ENCODE assay signal across 20 cellular contexts in the genomic region with DNA sequence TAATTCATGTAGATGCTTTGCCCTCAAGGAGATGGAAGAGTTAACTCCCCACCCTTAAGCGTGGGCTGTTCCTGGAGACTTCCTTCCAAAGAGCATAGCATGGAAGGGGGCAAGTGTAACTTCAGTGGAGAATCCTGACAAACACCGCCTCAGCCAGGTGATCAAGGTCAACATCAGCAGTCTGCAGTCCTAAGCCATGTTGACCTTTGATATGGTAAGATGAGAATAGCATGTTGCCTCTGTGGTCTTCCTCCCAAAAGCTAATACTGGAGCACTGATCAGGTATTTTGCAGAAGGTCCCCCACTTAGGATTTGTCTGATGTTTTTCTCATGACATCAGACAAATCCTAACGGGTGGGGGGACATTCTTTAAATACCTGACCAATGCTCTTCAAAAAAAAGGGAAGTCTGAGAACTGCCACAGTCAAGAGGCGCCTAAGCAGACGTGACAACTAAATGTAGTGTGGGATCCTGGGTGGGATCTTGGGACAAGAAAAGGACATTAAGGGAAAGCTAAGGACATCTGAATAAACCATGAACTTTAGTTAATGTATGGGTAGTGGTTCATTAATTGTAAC.
DNase-seq lines count a peak whose midpoint lies in the region; ATAC-seq, FAIRE-seq and TF ChIP-seq lines count a peak whose summit lies in the region.
"Had no signal": no experiment of that assay in that cellular context is flagged by ENCODE, and none has a peak within 500 bp of the region (broad histone marks: within the 10 kb centered on the region; RNA-seq: fewer than 3 reads in every experiment).

No MANE protein-coding gene starts in this region.

- H3T11ph ChIP-seq in H9 (ENCODE audit: low read length): no peak overlapping the region

- H3K9me3 ChIP-seq in CD8-positive, alpha-beta memory T cell (ENCODE audit: low read length): no peaks in the 10 kb centered on the region
- H3K9me3 ChIP-seq in H9 (ENCODE audit: control insufficient read depth, low read depth, low read length): no peaks in the 10 kb centered on the region
- H3K9me3 ChIP-seq in astrocyte (ENCODE audit: insufficient read depth, low read depth, low read length): no peaks in the 10 kb centered on the region
- H3K9me3 ChIP-seq: gastrocnemius medialis, left lung, ovary had no signal

- H2AFZ ChIP-seq in H9 (ENCODE audit: low read length): no peak overlapping the region
- no peak overlapping the region for H2AFZ ChIP-seq in astrocyte (ENCODE audit: low read depth, low read length)

- no peak overlapping the region for H3K18ac ChIP-seq in H9 (ENCODE audit: insufficient read length, low read depth, low read length)

- peaks cover 84% of the 10 kb centered on the region for H3K4me1 ChIP-seq in CD8-positive, alpha-beta memory T cell (ENCODE audit: insufficient read depth, low read length)
- H3K4me1 ChIP-seq in H9 (ENCODE audit: insufficient read depth, low read length) (peaks cover 8% of the 10 kb centered on the region; the same call in 1 of the 2 replicates), astrocyte (ENCODE audit: insufficient read depth, low read length) (peaks cover 14% of the 10 kb centered on the region)

- H3K4me2 ChIP-seq in H9 (ENCODE audit: insufficient read depth, insufficient read length, low read length) (no peak overlapping the region), astrocyte (ENCODE audit: low read length) (peak overlapping the region; percentile 39)

- no peak overlapping the region for H4K91ac ChIP-seq in H9 (ENCODE audit: insufficient read length, low read depth, low read length)

- no peak overlapping the region for H2BK12ac ChIP-seq in H9 (ENCODE audit: insufficient read length, low read depth, low read length)

- TF ChIP-seq CTCF in H9 (conservative IDR thresholded peaks at IDR 0.05): no peak
- TF ChIP-seq CTCF in astrocyte (IDR thresholded peaks at IDR 0.05; ENCODE audit: insufficient read depth, low read depth, low read length): no peak

- H4K8ac ChIP-seq in H9 (replicated peaks; ENCODE audit: insufficient read length, low read depth, low read length): no peak overlapping the region

- H3K27ac Mint-ChIP-seq in CD8-positive, alpha-beta memory T cell: peak overlapping the region in 5 of 8 donors; percentile 8 to 71 (median 59)
- H3K27ac Mint-ChIP-seq in H9 (peak overlapping the region; percentile 32 to 75 (median 34); a peak in 5 of 7 replicates), astrocyte (ENCODE audit: unreplicated experiment) (peak overlapping the region; percentile 90)
- peak overlapping the region; percentile 30 to 77 (median 52) for H3K27ac Mint-ChIP-seq in naive thymus-derived CD8-positive, alpha-beta T cell
- H3K27ac Mint-ChIP-seq: HFFc6 had no signal

- no peak overlapping the region for H2BK15ac ChIP-seq in H9 (ENCODE audit: low read depth, low read length)

- H3K23ac ChIP-seq in H9 (ENCODE audit: insufficient read length, low read depth, low read length): no peak overlapping the region

- peaks cover 0 to 2% of the 10 kb centered on the region in 2 donors for H3K27me3 Mint-ChIP-seq in CD8-positive, alpha-beta memory T cell
- no peaks in the 10 kb centered on the region for H3K27me3 Mint-ChIP-seq in H9 (ENCODE audit: low read depth)
- H3K27me3 Mint-ChIP-seq in astrocyte (ENCODE audit: low read depth, unreplicated experiment): no peaks in the 10 kb centered on the region
- no peaks in the 10 kb centered on the region for H3K27me3 Mint-ChIP-seq in naive thymus-derived CD8-positive, alpha-beta T cell

- peaks cover 6% of the 10 kb centered on the region for H3K36me3 ChIP-seq in CD8-positive, alpha-beta memory T cell (ENCODE audit: insufficient read depth, low read length)
- no peaks in the 10 kb centered on the region for H3K36me3 ChIP-seq in astrocyte (ENCODE audit: insufficient read depth, low read length)
- H3K36me3 ChIP-seq in H7 (replicated peaks; ENCODE audit: control insufficient read depth, insufficient read depth, low read length): no peaks in the 10 kb centered on the region
- H3K36me3 ChIP-seq: gastrocnemius medialis, left lung, ovary had no signal

- WGBS in H9 (ENCODE audit: extremely low coverage, insufficient read length, low lambda C conversion rate): no CpG with 5 or more reads among the region's 5 CpGs

- H2BK120ac ChIP-seq in H9 (ENCODE audit: low read depth, low read length, poor library complexity, severe bottlenecking): no peak overlapping the region

- no peak overlapping the region for H3K4me3 ChIP-seq in CD8-positive, alpha-beta memory T cell (ENCODE audit: low read length)
- no peak overlapping the region for H3K4me3 ChIP-seq in astrocyte (ENCODE audit: insufficient read depth, low read depth, low read length)
- H3K4me3 ChIP-seq in H7 (ENCODE audit: insufficient read depth, low read depth, low read length): no peak overlapping the region
- H3K4me3 ChIP-seq: gastrocnemius medialis, left lung, ovary had no signal

- H3K9ac ChIP-seq in H9 (ENCODE audit: extremely low read depth, insufficient read length, low read length): no peak overlapping the region
- H3K9ac ChIP-seq in astrocyte (ENCODE audit: low read length): no peak overlapping the region

- peaks cover 85 to 94% (median 89%) of the 10 kb centered on the region in 3 donors for H3K4me1 Mint-ChIP-seq in CD8-positive, alpha-beta memory T cell
- H3K4me1 Mint-ChIP-seq in H9 (peaks cover 49 to 51% of the 10 kb centered on the region in 2 experiments), astrocyte (ENCODE audit: low read depth, unreplicated experiment) (peaks cover 43% of the 10 kb centered on the region)
- H3K4me1 Mint-ChIP-seq in naive thymus-derived CD8-positive, alpha-beta T cell: peaks cover 61 to 94% (median 91%) of the 10 kb centered on the region in 4 donors

- no peak overlapping the region for H2BK20ac ChIP-seq in H9 (ENCODE audit: low read depth, low read length, poor library complexity, severe bottlenecking)

- no peak overlapping the region for H2BK5ac ChIP-seq in H9 (ENCODE audit: insufficient read length, low read length)

- no peak overlapping the region for H3K27ac ChIP-seq in CD8-positive, alpha-beta memory T cell (ENCODE audit: low read depth, low read length)
- H3K27ac ChIP-seq in H9 (ENCODE audit: insufficient read length, low read depth, low read length) (no peak overlapping the region), astrocyte (ENCODE audit: low read depth, low read length) (no peak overlapping the region)
- H3K27ac ChIP-seq: gastrocnemius medialis, left lung, ovary had no signal

- DNase-seq in CD8-positive, alpha-beta memory T cell: no peak
- DNase-seq in H9 (no peak), astrocyte (ENCODE audit: low read depth) (no peak), H7 (no peak), cortex of kidney (lab: John Stamatoyannopoulos, UW) (no peak), HCEC 1CT (no peak)
- DNase-seq in naive thymus-derived CD8-positive, alpha-beta T cell: no peak
- DNase-seq: activated gamma-delta T cell treated with Interleukin-2 at 50 U/mL for 16 hours; gastrocnemius medialis; GDM1; HFFc6; left lung; NCI-H1092 treated with DMSO at 0.1 percent for 48 hours; NCI-H2081 treated with DMSO at 0.1 percent for 48 hours; NCI-H526 treated with DMSO at 0.1 percent for 48 hours; ovary; SIG-M5; stimulated activated CD4-positive, alpha-beta T cell treated with anti-CD3 and anti-CD28 coated beads, Interleukin-1b, Interleukin-23, amount 100 ng/mL, for 48 hours; T-helper 2 cell had no signal

- no peaks in the 10 kb centered on the region for H3K27me3 ChIP-seq in CD8-positive, alpha-beta memory T cell (ENCODE audit: insufficient read depth, low read length, poor library complexity, severe bottlenecking)
- H3K27me3 ChIP-seq in H9 (ENCODE audit: insufficient read depth, low read length) (no peaks in the 10 kb centered on the region), astrocyte (ENCODE audit: insufficient read depth, low read length) (no peaks in the 10 kb centered on the region), H7 (ENCODE audit: control insufficient read depth, insufficient read depth, low read length) (no peaks in the 10 kb centered on the region)
- H3K27me3 ChIP-seq: gastrocnemius medialis, left lung, ovary had no signal

- H3K14ac ChIP-seq in H9 (ENCODE audit: insufficient read depth, low read length): no peak overlapping the region

- no peak for FAIRE-seq in astrocyte (lab: Jason Lieb, UNC)
- FAIRE-seq: D721Med had no signal

- H3K79me1 ChIP-seq in H9 (ENCODE audit: insufficient read depth, low read depth, low read length, poor library complexity, severe bottlenecking): peaks cover 5% of the 10 kb centered on the region

- no peaks in the 10 kb centered on the region for H3K23me2 ChIP-seq in H9 (ENCODE audit: insufficient read length, low read depth, low read length, poor library complexity, severe bottlenecking)

- H3K79me2 ChIP-seq in H9 (ENCODE audit: insufficient read depth, low read length): peaks cover 2% of the 10 kb centered on the region; the same call in 1 of the 2 replicates
- peaks cover 43% of the 10 kb centered on the region for H3K79me2 ChIP-seq in astrocyte (ENCODE audit: insufficient read depth, low read length)

- H3K56ac ChIP-seq in H9 (ENCODE audit: insufficient read length, low read depth, low read length): no peak overlapping the region

- no peak for ATAC-seq in naive thymus-derived CD8-positive, alpha-beta T cell
- ATAC-seq: gastrocnemius medialis, left lung had no signal

- CTCF ChIA-PET in CD8-positive, alpha-beta memory T cell (lab: Charles Lee): no interaction called here

- H3K4me3 Mint-ChIP-seq in CD8-positive, alpha-beta memory T cell: peak overlapping the region in 1 of 7 donors; percentile 52
- H3K4me3 Mint-ChIP-seq in H9 (no peak overlapping the region), astrocyte (ENCODE audit: unreplicated experiment) (peak overlapping the region; percentile 70)
- H3K4me3 Mint-ChIP-seq in naive thymus-derived CD8-positive, alpha-beta T cell: peak overlapping the region in 3 of 10 donors; percentile 1 to 12 (median 10)
- H3K4me3 Mint-ChIP-seq: HFFc6 had no signal

- H4K20me1 ChIP-seq in H9 (ENCODE audit: control insufficient read depth, insufficient read depth, insufficient read length) (no peaks in the 10 kb centered on the region), astrocyte (ENCODE audit: insufficient read depth, low read length) (peaks cover 54% of the 10 kb centered on the region)

- H3K36me3 Mint-ChIP-seq in CD8-positive, alpha-beta memory T cell: peaks cover 6 to 49% (median 12%) of the 10 kb centered on the region in 3 donors
- H3K36me3 Mint-ChIP-seq in H9 (ENCODE audit: insufficient read depth in 1 of 3, low read depth in 3 of 3): no peaks in the 10 kb centered on the region; a peak in 1 of 7 replicates
- no peaks in the 10 kb centered on the region for H3K36me3 Mint-ChIP-seq in astrocyte (ENCODE audit: low read depth, unreplicated experiment)
- H3K36me3 Mint-ChIP-seq in naive thymus-derived CD8-positive, alpha-beta T cell: peaks cover 0 to 42% (median 26%) of the 10 kb centered on the region in 3 donors

- no peak overlapping the region for H3K4ac ChIP-seq in H9 (ENCODE audit: low read depth, low read length)

- no peak overlapping the region for H4K5ac ChIP-seq in H9 (ENCODE audit: insufficient read length, low read depth, low read length)

- no peak overlapping the region for H2AK5ac ChIP-seq in H9 (ENCODE audit: insufficient read length, low read length)

- POLR2A ChIA-PET in CD8-positive, alpha-beta memory T cell (lab: Charles Lee): no interaction called here
- POLR2A ChIA-PET in naive thymus-derived CD8-positive, alpha-beta T cell (lab: Charles Lee): interaction anchor here (1.0 kb wide), 1 partner anchor 46 kb away, joined by 3 read pairs; no protein-coding TSS in a partner anchor

- no peaks in the 10 kb centered on the region for H3K9me3 Mint-ChIP-seq in CD8-positive, alpha-beta memory T cell
- H3K9me3 Mint-ChIP-seq in H9: no peaks in the 10 kb centered on the region
- no peaks in the 10 kb centered on the region for H3K9me3 Mint-ChIP-seq in astrocyte (ENCODE audit: unreplicated experiment)
- H3K9me3 Mint-ChIP-seq in naive thymus-derived CD8-positive, alpha-beta T cell: peaks cover 0 to 4% (median 0%) of the 10 kb centered on the region in 9 donors
- H3K9me3 Mint-ChIP-seq: HFFc6 had no signal

Comparison
In these comparisons a context has a peak if more than half of its experiments do, and no peak if none do; other contexts are left out.
1. H3K27ac Mint-ChIP-seq: peak in every context shown above with its lines; median percentile 90 in astrocyte; 59 in CD8-positive, alpha-beta memory T cell; 52 in naive thymus-derived CD8-positive, alpha-beta T cell; 34 in H9.